8 cellular contexts compared by ENCODE assay signal in the genomic region with DNA sequence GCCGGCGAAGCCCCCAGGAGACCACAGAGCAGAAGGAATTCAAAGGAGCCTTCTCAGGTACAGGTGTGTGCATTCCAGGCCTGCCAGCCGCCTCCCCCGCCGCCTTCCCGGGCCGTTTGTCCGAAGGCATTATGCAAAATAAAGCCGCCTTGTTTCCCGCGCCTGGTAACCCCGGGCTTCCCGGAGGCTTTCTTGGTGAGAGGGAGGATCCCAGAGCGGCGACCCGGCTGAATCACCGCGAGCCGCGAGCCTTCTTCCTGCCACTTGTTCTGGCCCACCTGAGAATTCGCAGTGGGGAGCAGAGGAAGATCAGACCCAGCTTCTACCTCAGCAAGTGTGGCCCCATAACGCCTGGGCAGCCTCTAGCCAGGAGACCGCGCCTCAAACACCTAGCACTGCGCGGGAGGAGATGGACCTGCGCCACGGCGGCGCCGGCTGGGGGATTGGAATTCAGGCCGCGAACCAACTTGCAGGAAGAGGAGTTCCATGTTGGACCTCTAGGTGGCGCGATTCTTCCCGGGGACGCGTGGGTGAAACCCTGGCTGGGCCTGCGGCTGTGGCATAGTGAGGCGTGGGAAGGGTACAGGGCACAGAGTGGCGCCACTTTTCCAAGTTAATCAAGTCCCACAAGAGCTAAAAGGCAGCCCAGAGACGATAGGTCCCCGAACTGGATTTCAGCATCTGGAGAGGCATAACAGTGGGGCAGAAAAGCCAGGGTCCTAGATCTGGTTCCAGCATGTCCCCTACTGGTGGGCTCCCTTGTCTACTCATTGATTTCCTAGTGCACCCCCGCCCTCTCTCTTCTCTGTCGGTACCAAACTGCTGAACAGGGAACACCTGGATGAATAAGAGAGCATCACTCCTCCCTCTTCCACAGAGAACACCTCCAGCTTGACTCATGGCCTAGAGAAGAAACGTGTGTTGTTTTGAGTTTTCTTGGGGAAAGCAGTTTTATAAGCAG.
DNase-seq lines count a peak whose midpoint lies in the region; ATAC-seq and TF ChIP-seq lines count a peak whose summit lies in the region.

No MANE protein-coding gene starts in this region.

- peak overlapping the region; percentile 37 for H3K4me3 Mint-ChIP-seq in activated CD8-positive, alpha-beta memory T cell treated with anti-CD3 and anti-CD28 coated beads, Interleukin-2, amount 10 ng/mL, durations not matched to agents 7 days and 5 days
- H3K4me3 Mint-ChIP-seq in naive B cell, result peak overlapping the region; percentile 26 to 85 (median 78)
- peak overlapping the region; percentile 65 for H3K4me3 Mint-ChIP-seq in stimulated activated memory B cell treated with anti-CD40 and anti-IgM and Interleukin-4, amounts not matched to agents 10 μg/mL and 1 μg/mL and 100 μg/mL, for 72 hours

- H3K4me3 ChIP-seq in A673 (ENCODE audit: low read depth, low read length, poor library complexity, severe bottlenecking) (no peak overlapping the region), esophagus (ENCODE audit: low read depth in 1 of 2, low read length in 2 of 2) (peak overlapping the region; percentile 23 to 29)

- DNase-seq in A673 (ENCODE audit: low spot score), result peak; percentile 67
- peak; percentile 38 for DNase-seq in GM19238 (ENCODE audit: insufficient read length, low spot score)
- DNase-seq in NCI-H2029 (lab: John Stamatoyannopoulos, UW), result peak; percentile 34
- DNase-seq in activated CD8-positive, alpha-beta memory T cell treated with anti-CD3 and anti-CD28 coated beads, Interleukin-2, amount 10 ng/mL, durations not matched to agents 7 days and 5 days, result peak; percentile 76
- peak; percentile 47 for DNase-seq in naive B cell
- no peak for DNase-seq in NCI-H446 treated with DMSO at 0.1 percent for 48 hours (lab: John Stamatoyannopoulos, UW)

- H3K27ac ChIP-seq in A673 (ENCODE audit: low read depth, low read length, poor library complexity, severe bottlenecking) (no peak overlapping the region), esophagus (ENCODE audit: low read depth in 2 of 2, low read length in 1 of 2) (no peak overlapping the region)

- H3K36me3 Mint-ChIP-seq in activated CD8-positive, alpha-beta memory T cell treated with anti-CD3 and anti-CD28 coated beads, Interleukin-2, amount 10 ng/mL, durations not matched to agents 7 days and 5 days, result no peaks in the 10 kb centered on the region
- H3K36me3 Mint-ChIP-seq in naive B cell, result no peaks in the 10 kb centered on the region
- H3K36me3 Mint-ChIP-seq in stimulated activated memory B cell treated with anti-CD40 and anti-IgM and Interleukin-4, amounts not matched to agents 10 μg/mL and 1 μg/mL and 100 μg/mL, for 72 hours, result no peaks in the 10 kb centered on the region

- no peaks in the 10 kb centered on the region for H3K9me3 Mint-ChIP-seq in activated CD8-positive, alpha-beta memory T cell treated with anti-CD3 and anti-CD28 coated beads, Interleukin-2, amount 10 ng/mL, durations not matched to agents 7 days and 5 days (ENCODE audit: low read depth)
- peaks cover 0 to 1% (median 0%) of the 10 kb centered on the region in 7 donors for H3K9me3 Mint-ChIP-seq in naive B cell
- no peaks in the 10 kb centered on the region for H3K9me3 Mint-ChIP-seq in stimulated activated memory B cell treated with anti-CD40 and anti-IgM and Interleukin-4, amounts not matched to agents 10 μg/mL and 1 μg/mL and 100 μg/mL, for 72 hours

- TF ChIP-seq CTCF in A673 (conservative IDR thresholded peaks at IDR 0.05; ENCODE audit: low read depth, low read length), result peak; percentile 90

- CTCF ChIA-PET in A673 (lab: Charles Lee), result no interaction called here
- CTCF ChIA-PET in activated CD8-positive, alpha-beta memory T cell treated with anti-CD3 and anti-CD28 coated beads, Interleukin-2, amount 10 ng/mL, durations not matched to agents 7 days and 5 days (lab: Charles Lee), result interaction anchor here (0.6 to 2.1 kb wide), 5 partner anchors 8 to 291 kb away, joined by 3 to 10 read pairs (median 3); no protein-coding TSS in a partner anchor

- intact Hi-C loops in A673 (cut with micrococcal nuclease; ENCODE audit: unreplicated experiment), result loop anchor here (2.0 kb wide), 1 partner anchor 20 kb away; no protein-coding TSS in a partner anchor

- no peaks in the 10 kb centered on the region for H3K36me3 ChIP-seq in A673 (ENCODE audit: insufficient read depth, low read length, poor library complexity, severe bottlenecking)
- H3K36me3 ChIP-seq in esophagus (ENCODE audit: control insufficient read depth in 2 of 2, insufficient read depth in 2 of 2, low read length in 1 of 2), result no peaks in the 10 kb centered on the region

- no peaks in the 10 kb centered on the region for H3K27me3 ChIP-seq in A673 (replicated peaks; ENCODE audit: insufficient read depth, low read depth, low read length, poor library complexity)
- peaks cover 3 to 9% of the 10 kb centered on the region in 2 donors for H3K27me3 ChIP-seq in esophagus (ENCODE audit: control insufficient read depth in 1 of 2, insufficient read depth in 2 of 2, low read length in 2 of 2)

- peak; percentile 60 for ATAC-seq in activated CD8-positive, alpha-beta memory T cell treated with anti-CD3 and anti-CD28 coated beads, Interleukin-2, amount 10 ng/mL, durations not matched to agents 7 days and 5 days
- peak; percentile 51 to 67 for ATAC-seq in naive B cell (ENCODE audit: low read depth in 2 of 2)
- no peak for ATAC-seq in stimulated activated memory B cell treated with anti-CD40 and anti-IgM and Interleukin-4, amounts not matched to agents 10 μg/mL and 1 μg/mL and 100 μg/mL, for 72 hours

- H3K4me1 Mint-ChIP-seq in activated CD8-positive, alpha-beta memory T cell treated with anti-CD3 and anti-CD28 coated beads, Interleukin-2, amount 10 ng/mL, durations not matched to agents 7 days and 5 days, result peaks cover 3% of the 10 kb centered on the region
- H3K4me1 Mint-ChIP-seq in naive B cell, result peaks cover 0 to 10% (median 4%) of the 10 kb centered on the region in 3 donors
- peaks cover 6% of the 10 kb centered on the region for H3K4me1 Mint-ChIP-seq in stimulated activated memory B cell treated with anti-CD40 and anti-IgM and Interleukin-4, amounts not matched to agents 10 μg/mL and 1 μg/mL and 100 μg/mL, for 72 hours

- no peaks in the 10 kb centered on the region for H3K4me1 ChIP-seq in A673 (ENCODE audit: insufficient read depth, low read length, poor library complexity, severe bottlenecking)
- peaks cover 0 to 4% of the 10 kb centered on the region in 2 donors for H3K4me1 ChIP-seq in esophagus (ENCODE audit: control insufficient read depth in 2 of 2, insufficient read depth in 2 of 2, low read length in 1 of 2)

- H3K9me3 ChIP-seq in A673 (ENCODE audit: low read depth, low read length, poor library complexity, severe bottlenecking) (no peaks in the 10 kb centered on the region), esophagus (ENCODE audit: control insufficient read depth in 2 of 2, insufficient read depth in 1 of 2, low read depth in 1 of 2, low read length in 1 of 2) (no peaks in the 10 kb centered on the region)

- WGBS in esophagus, 2 donors, result 10 to 11% methylated on average over 46 of the region's 46 CpGs

- POLR2A ChIA-PET in A673 (lab: Charles Lee; ENCODE audit: low non-redundant PET), result no interaction called here

- H3K27ac Mint-ChIP-seq in activated CD8-positive, alpha-beta memory T cell treated with anti-CD3 and anti-CD28 coated beads, Interleukin-2, amount 10 ng/mL, durations not matched to agents 7 days and 5 days, result no peak overlapping the region
- peak overlapping the region in 1 of 6 donors; percentile 65 for H3K27ac Mint-ChIP-seq in naive B cell
- H3K27ac Mint-ChIP-seq in stimulated activated memory B cell treated with anti-CD40 and anti-IgM and Interleukin-4, amounts not matched to agents 10 μg/mL and 1 μg/mL and 100 μg/mL, for 72 hours, result no peak overlapping the region

- peaks cover 30% of the 10 kb centered on the region for H3K27me3 Mint-ChIP-seq in activated CD8-positive, alpha-beta memory T cell treated with anti-CD3 and anti-CD28 coated beads, Interleukin-2, amount 10 ng/mL, durations not matched to agents 7 days and 5 days
- H3K27me3 Mint-ChIP-seq in naive B cell, result peaks cover 56 to 79% (median 61%) of the 10 kb centered on the region in 3 donors
- H3K27me3 Mint-ChIP-seq in stimulated activated memory B cell treated with anti-CD40 and anti-IgM and Interleukin-4, amounts not matched to agents 10 μg/mL and 1 μg/mL and 100 μg/mL, for 72 hours, result peaks cover 64% of the 10 kb centered on the region

- BruUV-seq in A673 (replicated peaks; lab: Mats Ljungman, UMichigan), result no TSS peak
